In the genomic region with DNA sequence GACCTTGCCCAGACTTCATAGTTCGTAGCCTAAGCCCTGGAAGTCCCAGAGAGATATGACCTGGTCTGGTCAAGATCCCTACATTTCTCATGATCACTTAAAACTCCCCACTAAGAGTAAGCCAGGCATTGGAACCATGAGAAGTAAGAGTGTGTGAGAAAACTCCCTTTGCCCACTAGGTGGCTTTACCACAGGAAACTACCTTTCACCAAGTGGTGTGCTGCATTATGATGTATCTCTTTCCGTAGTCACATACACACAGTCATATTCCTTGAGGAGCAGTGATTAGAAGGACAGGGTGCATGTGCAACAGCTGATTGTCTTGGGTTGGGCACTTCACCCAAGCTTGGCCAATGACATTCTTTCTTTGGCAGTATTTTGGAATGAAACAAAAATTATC, we compare ENCODE assay signal across 12 cellular contexts.
A peak's percentile ranks its signal among the peaks of the same experiment; 100 is the strongest.
DNase-seq lines count a peak whose midpoint lies in the region; ATAC-seq, FAIRE-seq and TF ChIP-seq lines count a peak whose summit lies in the region.
"Had no signal": no experiment of that assay in that cellular context is flagged by ENCODE, and none has a peak within 500 bp of the region (broad histone marks: within the 10 kb centered on the region; RNA-seq: fewer than 3 reads in every experiment).

No MANE protein-coding gene starts in this region.

- H3K79me2 ChIP-seq in KMS-11 (ENCODE audit: insufficient read depth, low read depth) (no peaks in the 10 kb centered on the region), astrocyte (ENCODE audit: insufficient read depth, low read length) (no peaks in the 10 kb centered on the region), HepG2 (ENCODE audit: insufficient read depth, low read length) (no peaks in the 10 kb centered on the region)

- H3K27ac ChIP-seq in KMS-11 (no peak overlapping the region), astrocyte (ENCODE audit: low read depth, low read length) (no peak overlapping the region), HepG2 (ENCODE audit: extremely low read length, insufficient read depth, low read length) (no peak overlapping the region), left ventricle myocardium inferior (replicated peaks) (no peak overlapping the region)

- no peak for TF ChIP-seq RAD21 in HepG2 (CRISPR knock-in tag; IDR thresholded peaks at IDR 0.05)

- H3K27me3 ChIP-seq in KMS-11 (ENCODE audit: insufficient read depth, low read depth) (no peaks in the 10 kb centered on the region), astrocyte (ENCODE audit: insufficient read depth, low read length) (no peaks in the 10 kb centered on the region), HepG2 (ENCODE audit: control insufficient read depth in 1 of 2, insufficient read depth in 2 of 2, low read length in 2 of 2) (no peaks in the 10 kb centered on the region), left ventricle myocardium inferior (ENCODE audit: low read depth) (no peaks in the 10 kb centered on the region)

- DNase-seq in ELR (ENCODE audit: low read depth), result peak; percentile 37
- no peak for DNase-seq in astrocyte (ENCODE audit: low read depth)
- no peak for DNase-seq in HepG2 (ENCODE audit: low spot score)
- DNase-seq in left ventricle myocardium inferior, result no peak
- DNase-seq in DMS114 treated with DMSO at 0.1 percent for 48 hours (lab: John Stamatoyannopoulos, UW; ENCODE audit: unreplicated experiment), result no peak
- DNase-seq in NCI-H2196 (lab: John Stamatoyannopoulos, UW; ENCODE audit: unreplicated experiment), result no peak
- DNase-seq: DMS153, NCI-H226, T-helper 9 cell had no signal

- intact Hi-C loops in HepG2 (cut with micrococcal nuclease; ENCODE audit: unreplicated experiment) (no loop called here), left ventricle myocardium inferior (cut with micrococcal nuclease) (no loop called here)

- H3K27me3 Mint-ChIP-seq in astrocyte (ENCODE audit: low read depth, unreplicated experiment), result no peaks in the 10 kb centered on the region

- no peak overlapping the region for H3K4me3 ChIP-seq in KMS-11 (IDR thresholded peaks at IDR 0.05; ENCODE audit: insufficient read depth, low read depth, low read length)
- no peak overlapping the region for H3K4me3 ChIP-seq in astrocyte (ENCODE audit: insufficient read depth, low read depth, low read length)
- no peak overlapping the region for H3K4me3 ChIP-seq in HepG2 (replicated peaks in 1 of 3; ENCODE audit: insufficient read depth in 1 of 3, low read depth in 2 of 3, low read length in 3 of 3)
- no peak overlapping the region for H3K4me3 ChIP-seq in left ventricle myocardium inferior

- TF ChIP-seq CTCF in KMS-11 (conservative IDR thresholded peaks at IDR 0.05; ENCODE audit: low read depth, low read length) (peak; percentile 63), astrocyte (IDR thresholded peaks at IDR 0.05; ENCODE audit: insufficient read depth, low read depth, low read length) (peak; percentile 18), HepG2 (CRISPR knock-in tag; IDR thresholded peaks at IDR 0.05) (0 out of 2 replicates have a peak, but pooled peaks have one; percentile 15), left ventricle myocardium inferior (IDR thresholded peaks at IDR 0.05; ENCODE audit: borderline replicate concordance) (no peak)

- H3K36me3 Mint-ChIP-seq in astrocyte (ENCODE audit: low read depth, unreplicated experiment), result no peaks in the 10 kb centered on the region

- no peak overlapping the region for H3K4me2 ChIP-seq in KMS-11
- no peak overlapping the region for H3K4me2 ChIP-seq in astrocyte (ENCODE audit: low read length)
- H3K4me2 ChIP-seq in HepG2 (ENCODE audit: low read depth, low read length), result no peak overlapping the region

- BruUV-seq in HepG2 (replicated peaks; lab: Mats Ljungman, UMichigan), result no TSS peak

- no peak overlapping the region for H3K27ac Mint-ChIP-seq in astrocyte (ENCODE audit: unreplicated experiment)
- H3K27ac Mint-ChIP-seq: activated T-helper 1 cell treated with anti-CD3 and anti-CD28 coated beads, Interleukin-12 subunit alpha, Interleukin-12 subunit beta, Interleukin-2, Interleukin-4 antibody, amounts not matched to agents 30 ng/mL and 10 ng/mL and 1 ng/mL, durations not matched to agents 14 hours and 24 hours and 36 hours had no signal

- H4K20me1 ChIP-seq in KMS-11 (ENCODE audit: insufficient read depth) (no peaks in the 10 kb centered on the region), astrocyte (ENCODE audit: insufficient read depth, low read length) (no peaks in the 10 kb centered on the region), HepG2 (ENCODE audit: insufficient read depth, low read length) (no peaks in the 10 kb centered on the region)

- H3K9me3 ChIP-seq in astrocyte (ENCODE audit: insufficient read depth, low read depth, low read length) (no peaks in the 10 kb centered on the region), HepG2 (ENCODE audit: low read length) (peaks cover 48% of the 10 kb centered on the region), left ventricle myocardium inferior (replicated peaks) (peaks cover 6% of the 10 kb centered on the region)

- no peak for TF ChIP-seq EP300 in HepG2 (IDR thresholded peaks at IDR 0.05; ENCODE audit: low read depth in 2 of 2, low read length in 2 of 2)
- no peak for TF ChIP-seq EP300 in HepG2 (CRISPR knock-in tag; IDR thresholded peaks at IDR 0.05; ENCODE audit: borderline replicate concordance)

- H3K9me3 Mint-ChIP-seq in astrocyte (ENCODE audit: unreplicated experiment), result no peaks in the 10 kb centered on the region

- H3K4me1 ChIP-seq in KMS-11 (ENCODE audit: low read depth, poor library complexity, severe bottlenecking), result no peaks in the 10 kb centered on the region
- H3K4me1 ChIP-seq in astrocyte (ENCODE audit: insufficient read depth, low read length), result no peaks in the 10 kb centered on the region
- H3K4me1 ChIP-seq in HepG2 (ENCODE audit: insufficient read depth, low read length), result no peaks in the 10 kb centered on the region
- H3K4me1 ChIP-seq in left ventricle myocardium inferior, result no peaks in the 10 kb centered on the region

- POLR2A ChIA-PET in HepG2 (lab: Yijun Ruan, JAX), result no interaction called here

- H3K36me3 ChIP-seq in KMS-11 (ENCODE audit: insufficient read depth) (no peaks in the 10 kb centered on the region), astrocyte (ENCODE audit: insufficient read depth, low read length) (no peaks in the 10 kb centered on the region), HepG2 (replicated peaks in 1 of 2; ENCODE audit: control insufficient read depth in 1 of 2, insufficient read depth in 2 of 2, low read length in 2 of 2) (no peaks in the 10 kb centered on the region), left ventricle myocardium inferior (no peaks in the 10 kb centered on the region)

- no peak overlapping the region for H3K4me3 Mint-ChIP-seq in astrocyte (ENCODE audit: unreplicated experiment)
- H3K4me3 Mint-ChIP-seq: activated T-helper 1 cell treated with anti-CD3 and anti-CD28 coated beads, Interleukin-12 subunit alpha, Interleukin-12 subunit beta, Interleukin-2, Interleukin-4 antibody, amounts not matched to agents 30 ng/mL and 10 ng/mL and 1 ng/mL, durations not matched to agents 14 hours and 24 hours and 36 hours had no signal

- no peak for TF ChIP-seq POLR2A in HepG2 (IDR thresholded peaks at IDR 0.05; ENCODE audit: insufficient read depth in 1 of 2, low read depth in 2 of 2, low read length in 2 of 2)

- ATAC-seq in HepG2 (peak; percentile 70), HG03342 (IDR thresholded peaks at IDR 0.05; ENCODE audit: unreplicated experiment) (no peak)

- H2AFZ ChIP-seq in KMS-11 (ENCODE audit: low read depth) (no peak overlapping the region), astrocyte (ENCODE audit: low read depth, low read length) (no peak overlapping the region), HepG2 (ENCODE audit: low read length) (no peak overlapping the region)

- CTCF ChIA-PET in HepG2 (lab: Yijun Ruan, JAX; ENCODE audit: low intra/inter-chr PET ratio, low total read pairs), result no interaction called here

- H3K4me1 Mint-ChIP-seq in astrocyte (ENCODE audit: low read depth, unreplicated experiment), result no peaks in the 10 kb centered on the region

- FAIRE-seq in astrocyte (lab: Jason Lieb, UNC), result peak; percentile 43
- peak; percentile 50 for FAIRE-seq in HepG2 (lab: Jason Lieb, UNC)

- H3K9ac ChIP-seq in KMS-11 (no peak overlapping the region), astrocyte (ENCODE audit: low read length) (no peak overlapping the region), HepG2 (ENCODE audit: insufficient read depth, low read depth, low read length) (no peak overlapping the region)

- in situ Hi-C loops in HepG2 (cut with HindIII; ENCODE audit: extremely low pct_ligation_motif_present, low pct_unique_long_range_greater_than_20kb), result no loop called here

- WGBS in HepG2 (ENCODE audit: low lambda C conversion rate), result 19% methylated on average over 1 of the region's 2 CpGs

TF ChIP-seq in HepG2, 621 proteins besides CTCF, POLR2A, EP300 and RAD21:
- TF ChIP-seq STAG1 (CRISPR knock-in tag; IDR thresholded peaks at IDR 0.05) (peak; percentile 18; the same call in 1 of the 2 replicates), SP140L (CRISPR knock-in tag; IDR thresholded peaks at IDR 0.05; ENCODE audit: borderline replicate concordance) (no peak)
